8 cellular contexts compared by ENCODE assay signal in the genomic region with DNA sequence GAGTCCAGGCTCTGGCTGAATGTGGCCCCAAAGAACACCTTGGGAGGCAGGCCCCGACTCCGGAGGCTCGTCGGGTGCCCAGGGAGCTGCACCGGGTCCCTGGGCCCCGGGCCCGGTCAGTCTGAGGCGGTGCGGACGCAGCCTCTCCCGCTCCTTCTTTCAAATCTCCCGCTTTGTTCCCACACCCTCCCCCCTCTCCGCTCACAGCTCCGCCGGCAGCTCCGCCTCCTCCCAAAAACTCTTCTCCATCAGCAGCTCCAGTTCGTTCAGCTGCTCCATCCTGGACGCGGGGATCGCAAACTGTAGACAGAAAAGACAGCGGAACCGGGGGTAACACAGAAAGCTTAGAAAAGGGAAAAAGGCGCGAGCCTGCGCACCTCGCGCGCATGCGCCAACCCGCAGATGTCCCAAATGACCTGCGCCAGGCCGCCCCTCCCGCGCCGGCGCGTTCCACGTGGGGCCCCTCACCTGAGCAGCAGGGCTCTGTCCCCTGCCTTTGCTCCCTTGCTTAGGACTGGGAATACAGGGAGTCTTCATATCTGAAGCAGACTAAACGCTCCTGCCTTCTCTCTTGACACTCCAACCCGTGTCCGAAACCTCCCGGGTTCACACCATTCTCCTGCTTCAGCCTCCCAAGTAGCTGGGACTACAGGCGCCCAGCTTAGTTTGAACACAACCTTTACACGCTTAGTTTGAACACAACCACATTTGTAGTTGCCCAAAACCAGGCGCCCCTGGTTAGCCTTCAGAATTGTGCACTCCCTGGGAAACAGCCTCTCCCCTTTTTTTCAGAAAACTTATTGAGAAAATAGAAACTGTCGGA. TPM values are rescaled to one million over a fixed set of nuclear protein-coding genes. Genes with fewer than 3 reads are reported as not detected.
DNase-seq lines count a peak whose midpoint lies in the region; ATAC-seq and TF ChIP-seq lines count a peak whose summit lies in the region.

A gene with protein sequence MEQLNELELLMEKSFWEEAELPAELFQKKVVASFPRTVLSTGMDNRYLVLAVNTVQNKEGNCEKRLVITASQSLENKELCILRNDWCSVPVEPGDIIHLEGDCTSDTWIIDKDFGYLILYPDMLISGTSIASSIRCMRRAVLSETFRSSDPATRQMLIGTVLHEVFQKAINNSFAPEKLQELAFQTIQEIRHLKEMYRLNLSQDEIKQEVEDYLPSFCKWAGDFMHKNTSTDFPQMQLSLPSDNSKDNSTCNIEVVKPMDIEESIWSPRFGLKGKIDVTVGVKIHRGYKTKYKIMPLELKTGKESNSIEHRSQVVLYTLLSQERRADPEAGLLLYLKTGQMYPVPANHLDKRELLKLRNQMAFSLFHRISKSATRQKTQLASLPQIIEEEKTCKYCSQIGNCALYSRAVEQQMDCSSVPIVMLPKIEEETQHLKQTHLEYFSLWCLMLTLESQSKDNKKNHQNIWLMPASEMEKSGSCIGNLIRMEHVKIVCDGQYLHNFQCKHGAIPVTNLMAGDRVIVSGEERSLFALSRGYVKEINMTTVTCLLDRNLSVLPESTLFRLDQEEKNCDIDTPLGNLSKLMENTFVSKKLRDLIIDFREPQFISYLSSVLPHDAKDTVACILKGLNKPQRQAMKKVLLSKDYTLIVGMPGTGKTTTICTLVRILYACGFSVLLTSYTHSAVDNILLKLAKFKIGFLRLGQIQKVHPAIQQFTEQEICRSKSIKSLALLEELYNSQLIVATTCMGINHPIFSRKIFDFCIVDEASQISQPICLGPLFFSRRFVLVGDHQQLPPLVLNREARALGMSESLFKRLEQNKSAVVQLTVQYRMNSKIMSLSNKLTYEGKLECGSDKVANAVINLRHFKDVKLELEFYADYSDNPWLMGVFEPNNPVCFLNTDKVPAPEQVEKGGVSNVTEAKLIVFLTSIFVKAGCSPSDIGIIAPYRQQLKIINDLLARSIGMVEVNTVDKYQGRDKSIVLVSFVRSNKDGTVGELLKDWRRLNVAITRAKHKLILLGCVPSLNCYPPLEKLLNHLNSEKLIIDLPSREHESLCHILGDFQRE (minus strand): TSS at position 388 of the 823 bp plus-strand sequence. CDS start 109 bp downstream, at position 279.

- DNase-seq in AG04449 (ENCODE audit: low read depth, low spot score) (no peak), NCI-H2171 treated with DMSO at 0.1 percent for 48 hours (lab: John Stamatoyannopoulos, UW) (peak; percentile 76), mammary epithelial cell (peak; percentile 75), iPS-NIHi7 (ENCODE audit: extremely low spot score) (peak; percentile 96), spleen (peak; percentile 90)

- H3K27ac ChIP-seq in mammary epithelial cell (ENCODE audit: insufficient read depth, low read depth, low read length) (peak within 1 kb of the TSS; percentile 82), spleen (peak within 1 kb of the TSS in 6 of 8 donors; percentile 47 to 72 (median 62))

- no TSS peak for BruUV-seq in mammary epithelial cell (replicated peaks; lab: Mats Ljungman, UMichigan)

- no peak for TF ChIP-seq CTCF in AG04449 (IDR thresholded peaks at IDR 0.05; ENCODE audit: insufficient read depth, low read length, missing control alignments)
- no peak for TF ChIP-seq CTCF in WI38 (IDR thresholded peaks at IDR 0.05; ENCODE audit: low read depth, low read length)
- TF ChIP-seq CTCF in mammary epithelial cell (conservative IDR thresholded peaks at IDR 0.05 in 1 of 2, IDR thresholded peaks at IDR 0.05 in 1 of 2; ENCODE audit: extremely low read depth in 1 of 2, insufficient read depth in 1 of 2, low read depth in 1 of 2, low read length in 2 of 2) = no peak
- TF ChIP-seq CTCF in spleen (IDR thresholded peaks at IDR 0.05 in 8 of 11, conservative IDR thresholded peaks at IDR 0.05 in 3 of 11) = no peak

- peak; percentile 91 for ATAC-seq in GM18867 (IDR thresholded peaks at IDR 0.05; ENCODE audit: unreplicated experiment)
- peak; percentile 88 for ATAC-seq in HG03095 (IDR thresholded peaks at IDR 0.05; ENCODE audit: unreplicated experiment)

- peak within 1 kb of the TSS; percentile 99 for H2AFZ ChIP-seq in mammary epithelial cell (ENCODE audit: low read depth, low read length)

- no peak for TF ChIP-seq POLR2A in spleen (IDR thresholded peaks at IDR 0.05)

- no peaks in the 10 kb centered on the region for H4K20me1 ChIP-seq in mammary epithelial cell (ENCODE audit: insufficient read depth, low read length)

- 2% methylated on average over 27 of the region's 46 CpGs for WGBS in mammary epithelial cell (ENCODE audit: low coverage, missing lambda C conversion rate)
- 4 to 6% (median 4%) methylated on average over 38 to 46 of the region's 46 CpGs for WGBS in spleen, 5 donors

- H3K27me3 ChIP-seq in mammary epithelial cell (ENCODE audit: insufficient read depth, low read length) (no peaks in the 10 kb centered on the region), spleen (replicated peaks in 1 of 7) (no peaks in the 10 kb centered on the region)

- dilution Hi-C loops in mammary epithelial cell (cut with HindIII; ENCODE audit: low sequenced_read_pairs) = loop anchor here (5.0 kb wide), 2 partner anchors 34 to 91 kb away; partner anchors contain the start of gene TET1

- H3K79me2 ChIP-seq in mammary epithelial cell (ENCODE audit: insufficient read depth, low read length) = peaks cover 32% of the 10 kb centered on the region

- peak within 1 kb of the TSS; percentile 79 for H3K4me3 ChIP-seq in AG04449 (ENCODE audit: low read depth, low read length)
- H3K4me3 ChIP-seq in WI38 (ENCODE audit: low read depth, low read length) = peak within 1 kb of the TSS; percentile 71
- H3K4me3 ChIP-seq in mammary epithelial cell (replicated peaks in 1 of 3; ENCODE audit: insufficient read depth in 1 of 3, low read depth in 2 of 3, low read length in 3 of 3) = peak within 1 kb of the TSS; percentile 80 to 94 (median 83)
- peak within 1 kb of the TSS; percentile 56 to 80 (median 72) for H3K4me3 ChIP-seq in spleen

- peak within 1 kb of the TSS; percentile 90 for H3K4me2 ChIP-seq in mammary epithelial cell (ENCODE audit: insufficient read depth, low read depth, low read length)

- H3K4me1 ChIP-seq in mammary epithelial cell (ENCODE audit: insufficient read depth, low read length) (peaks cover 5% of the 10 kb centered on the region), spleen (peaks cover 0 to 26% (median 18%) of the 10 kb centered on the region in 6 donors)

- H3K9me3 ChIP-seq in mammary epithelial cell (replicated peaks; ENCODE audit: insufficient read depth, low read length) = no peaks in the 10 kb centered on the region
- no peaks in the 10 kb centered on the region for H3K9me3 ChIP-seq in spleen

- CTCF ChIA-PET in AG04449 (lab: Yijun Ruan, JAX) (interaction anchor here (1.0 kb wide), 1 partner anchor 78 kb away, joined by 3 read pairs; no protein-coding TSS in a partner anchor), mammary epithelial cell (lab: Charles Lee; ENCODE audit: low non-redundant PET) (no interaction called here)

- no peaks in the 10 kb centered on the region for H3K36me3 ChIP-seq in mammary epithelial cell (ENCODE audit: insufficient read depth, low read length)
- peaks cover 0 to 21% (median 0%) of the 10 kb centered on the region in 6 donors for H3K36me3 ChIP-seq in spleen

- H3K9ac ChIP-seq in mammary epithelial cell (ENCODE audit: insufficient read depth, low read length) = peak within 1 kb of the TSS; percentile 89

- in situ Hi-C loops in mammary epithelial cell (cut with MboI; ENCODE audit: low sequenced_read_pairs in 2 of 2) = no loop called here

- POLR2A ChIA-PET in AG04449 (lab: Yijun Ruan, JAX) = interaction anchor here (1.0 kb wide), 1 partner anchor 279 kb away, joined by 3 read pairs; no protein-coding TSS in a partner anchor

- intact Hi-C loops in mammary epithelial cell (cut with micrococcal nuclease) (loop anchor here (5.0 kb wide), 2 partner anchors 64 to 251 kb away; partner anchors contain the start of genes CCAR1 and RUFY2), spleen (cut with DNase I; ENCODE audit: low total_unique reads) (no loop called here)

RNA-seq across cellular contexts. Expression of the gene that starts here (rescaled TPM):
- 10 to 100 TPM in 1 of 2 donors, 1 to 10 TPM in 1; 3.8 to 10.3 TPM for total RNA-seq in mammary epithelial cell
- 3.3 TPM for polyA plus RNA-seq in mammary epithelial cell
- 8.9 TPM for polyA minus RNA-seq in mammary epithelial cell
- total RNA-seq in spleen = 10 to 100 TPM in 1 of 7 donors, 1 to 10 TPM in 6; 5.6 to 13.6 (median 7.4) TPM
- 1 to 10 TPM; 1.4 to 2.9 (median 1.6) TPM for polyA plus RNA-seq in spleen
